In the genomic region with DNA sequence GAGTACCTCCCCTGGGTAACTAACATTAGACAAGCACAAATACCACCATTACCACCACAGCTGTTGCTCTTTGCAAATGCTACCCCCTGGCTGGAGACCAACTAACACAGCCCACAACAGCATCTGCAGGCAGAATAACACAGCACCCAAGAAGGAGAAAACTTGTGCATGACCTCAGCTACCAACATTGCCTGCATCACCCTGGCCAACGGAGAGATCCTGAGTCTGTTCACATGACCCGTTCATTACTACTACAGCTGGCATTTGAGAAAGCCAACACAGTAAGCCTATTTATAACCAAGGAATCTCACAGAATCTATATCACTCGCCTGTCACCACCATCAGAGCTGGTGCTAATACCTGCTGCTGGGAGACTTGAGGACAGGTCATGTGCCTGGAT, we compare ENCODE assay signal across 23 cellular contexts.
"Had no signal": no experiment of that assay in that cellular context is flagged by ENCODE, and none has a peak within 500 bp of the region (broad histone marks: within the 10 kb centered on the region; RNA-seq: fewer than 3 reads in every experiment).

No MANE protein-coding gene starts in this region.

- FAIRE-seq: endothelial cell of umbilical vein, kidney, small intestine had no signal

- DNase-seq: colonic mucosa; dermis blood vessel endothelial cell; erythroblast; foreskin keratinocyte; immature natural killer cell; kidney; left cardiac atrium; left ventricle myocardium inferior; lower lobe of right lung; naive thymus-derived CD4-positive, alpha-beta T cell; sigmoid colon; small intestine; stimulated activated CD4-positive, alpha-beta T cell treated with anti-CD3 and anti-CD28 coated beads, Interleukin-2, amount 100 ng/mL, for 48 hours; stimulated activated CD8-positive, alpha-beta memory T cell treated with anti-CD3 and anti-CD28 coated beads, Interleukin-4, amount 100 ng/mL, for 48 hours; tibial artery; upper lobe of left lung; uterus had no signal

- H3K36me3 ChIP-seq: colonic mucosa, left ventricle myocardium inferior, lower lobe of right lung, right atrium auricular region, sigmoid colon, tibial artery, upper lobe of left lung, uterus had no signal

- ATAC-seq: foreskin keratinocyte; left cardiac atrium; naive thymus-derived CD4-positive, alpha-beta T cell; stimulated activated memory B cell treated with anti-CD40 and anti-IgM and Interleukin-4, amounts not matched to agents 10 μg/mL and 1 μg/mL and 100 μg/mL, for 72 hours had no signal

- H3K27me3 ChIP-seq: colonic mucosa, foreskin keratinocyte, right atrium auricular region, sigmoid colon, tibial artery, upper lobe of left lung, uterus had no signal

- H3K4me3 ChIP-seq: colonic mucosa, left ventricle myocardium inferior, lower lobe of right lung, right atrium auricular region, sigmoid colon, tibial artery, upper lobe of left lung, uterus had no signal

- H3K9me3 Mint-ChIP-seq: stimulated activated memory B cell treated with anti-CD40 and anti-IgM and Interleukin-4, amounts not matched to agents 10 μg/mL and 1 μg/mL and 100 μg/mL, for 72 hours; stimulated activated naive CD8-positive, alpha-beta T cell treated with anti-CD3 and anti-CD28 coated beads, Interleukin-15, Interleukin-2, amounts not matched to agents 100 ng/mL and 50 ng/mL, for 24 hours had no signal

- H3K27ac Mint-ChIP-seq: immature natural killer cell; memory B cell; mesothelial cell of epicardium; naive thymus-derived CD4-positive, alpha-beta T cell; stimulated activated memory B cell treated with anti-CD40 and anti-IgM and Interleukin-4, amounts not matched to agents 10 μg/mL and 1 μg/mL and 100 μg/mL, for 72 hours; stimulated activated naive CD8-positive, alpha-beta T cell treated with anti-CD3 and anti-CD28 coated beads, Interleukin-15, Interleukin-2, amounts not matched to agents 100 ng/mL and 50 ng/mL, for 24 hours had no signal

- H3K4me3 Mint-ChIP-seq: immature natural killer cell; memory B cell; mesothelial cell of epicardium; naive thymus-derived CD4-positive, alpha-beta T cell; stimulated activated memory B cell treated with anti-CD40 and anti-IgM and Interleukin-4, amounts not matched to agents 10 μg/mL and 1 μg/mL and 100 μg/mL, for 72 hours; stimulated activated naive CD8-positive, alpha-beta T cell treated with anti-CD3 and anti-CD28 coated beads, Interleukin-15, Interleukin-2, amounts not matched to agents 100 ng/mL and 50 ng/mL, for 24 hours had no signal

- H3K36me3 Mint-ChIP-seq: immature natural killer cell; memory B cell; mesothelial cell of epicardium; naive thymus-derived CD4-positive, alpha-beta T cell; stimulated activated memory B cell treated with anti-CD40 and anti-IgM and Interleukin-4, amounts not matched to agents 10 μg/mL and 1 μg/mL and 100 μg/mL, for 72 hours had no signal

- H3K4me1 Mint-ChIP-seq: immature natural killer cell; memory B cell; mesothelial cell of epicardium; naive thymus-derived CD4-positive, alpha-beta T cell; stimulated activated memory B cell treated with anti-CD40 and anti-IgM and Interleukin-4, amounts not matched to agents 10 μg/mL and 1 μg/mL and 100 μg/mL, for 72 hours had no signal
